Comparison of ENCODE assay signal across 20 cellular contexts in genomic region chr17:7781467-7781866, GRCh38. TPM values are rescaled to one million over a fixed set of nuclear protein-coding genes. Genes with fewer than 3 reads are reported as not detected.
DNase-seq lines count a peak whose midpoint lies in the region; ATAC-seq, FAIRE-seq and TF ChIP-seq lines count a peak whose summit lies in the region.
"Had no signal": no experiment of that assay in that cellular context is flagged by ENCODE, and none has a peak within 500 bp of the region (broad histone marks: within the 10 kb centered on the region; RNA-seq: fewer than 3 reads in every experiment).

No MANE protein-coding gene starts in this region.

- H3K9me3 ChIP-seq in K562 (replicated peaks; ENCODE audit: control insufficient read depth, insufficient read depth, low read depth, low read length): no peaks in the 10 kb centered on the region
- H3K9me3 ChIP-seq: gastroesophageal sphincter had no signal

- no peak for TF ChIP-seq EP300 in K562 (IDR thresholded peaks at IDR 0.05; ENCODE audit: low read length)

- no peak for TF ChIP-seq RAD21 in K562 (CRISPR knock-in tag; conservative IDR thresholded peaks at IDR 0.05 in 1 of 2, IDR thresholded peaks at IDR 0.05 in 1 of 2)

- BruUV-seq in K562 (replicated peaks; lab: Mats Ljungman, UMichigan): no TSS peak

- in situ Hi-C loops in K562 (cut with MboI): no loop called here

- CTCF ChIA-PET in K562 (lab: Yijun Ruan, JAX; ENCODE audit: low intra/inter-chr PET ratio): no interaction called here

- no peaks in the 10 kb centered on the region; a peak in 1 of 5 replicates for H3K4me1 ChIP-seq in K562 (replicated peaks in 1 of 2; ENCODE audit: control insufficient read depth in 2 of 2, insufficient read depth in 2 of 2, low read length in 2 of 2)
- H3K4me1 ChIP-seq: gastroesophageal sphincter had no signal

- H3K9me1 ChIP-seq in K562 (ENCODE audit: control insufficient read depth, insufficient read depth, low read length): no peaks in the 10 kb centered on the region

- no peak overlapping the region for H3K9ac ChIP-seq in K562 (ENCODE audit: insufficient read depth in 1 of 2, low read depth in 2 of 2, low read length in 2 of 2)

- intact Hi-C loops in K562 (cut with micrococcal nuclease): no loop called here

- H3K36me3 Mint-ChIP-seq in stimulated activated memory B cell treated with anti-CD40 and anti-IgM and Interleukin-4, amounts not matched to agents 10 μg/mL and 1 μg/mL and 100 μg/mL, for 72 hours: no peaks in the 10 kb centered on the region
- H3K36me3 Mint-ChIP-seq: brain; CD4-positive, CD25-positive, alpha-beta regulatory T cell; naive thymus-derived CD8-positive, alpha-beta T cell had no signal

- H3K36me3 ChIP-seq in K562 (ENCODE audit: control insufficient read depth, insufficient read depth, low read length): no peaks in the 10 kb centered on the region
- H3K36me3 ChIP-seq: gastroesophageal sphincter had no signal

- no peak overlapping the region for H3K4me3 ChIP-seq in K562
- H3K4me3 ChIP-seq: gastroesophageal sphincter had no signal

- H3K79me2 ChIP-seq in K562 (ENCODE audit: control insufficient read depth, insufficient read depth, low read length): no peaks in the 10 kb centered on the region

- no peak for DNase-seq in GM12892 (ENCODE audit: insufficient read length)
- no peak for DNase-seq in K562 (ENCODE audit: extremely low read depth in 1 of 4, low spot score in 3 of 4)
- DNase-seq in COR-L47 (lab: John Stamatoyannopoulos, UW): no peak
- DNase-seq in stimulated activated naive CD8-positive, alpha-beta T cell treated with anti-CD3 and anti-CD28 coated beads, Interleukin-15, Interleukin-2, amounts not matched to agents 100 U/mL and 50 U/mL, for 24 hours: no peak
- DNase-seq: activated CD4-positive, alpha-beta T cell treated with anti-CD3 and anti-CD28 coated beads, Interleukin-2, amount 50 U/mL, for 1 hour; CD4-positive, CD25-positive, alpha-beta regulatory T cell; GDM1; naive thymus-derived CD8-positive, alpha-beta T cell; NCI-H2029 treated with DMSO at 0.1 percent for 48 hours; NCI-H82; stimulated activated CD4-positive, alpha-beta T cell treated with anti-CD3 and anti-CD28 coated beads, Interleukin-4, amount 100 ng/mL, for 4 hours; stimulated activated naive CD4-positive, alpha-beta T cell had no signal

- no peaks in the 10 kb centered on the region for H3K9me3 Mint-ChIP-seq in stimulated activated memory B cell treated with anti-CD40 and anti-IgM and Interleukin-4, amounts not matched to agents 10 μg/mL and 1 μg/mL and 100 μg/mL, for 72 hours
- H3K9me3 Mint-ChIP-seq: brain; CD4-positive, CD25-positive, alpha-beta regulatory T cell; naive thymus-derived CD8-positive, alpha-beta T cell; T-helper 2 cell treated with Interferon-gamma antibody and Interleukin-4, amounts not matched to agents 5 μg/mL and 100 μg/mL, for 36 hours had no signal

- no peaks in the 10 kb centered on the region for H4K20me1 ChIP-seq in K562 (replicated peaks; ENCODE audit: control insufficient read depth, insufficient read depth, low read length)

- POLR2A ChIA-PET in K562 (lab: Yijun Ruan, JAX): interaction anchor here (0.6 to 0.7 kb wide), 2 partner anchors 33 to 35 kb away, joined by 3 read pairs; no protein-coding TSS in a partner anchor

- peaks cover 20 to 37% of the 10 kb centered on the region in 2 experiments; a peak in 4 of 5 replicates for H3K27me3 ChIP-seq in K562 (ENCODE audit: control insufficient read depth in 2 of 2, insufficient read depth in 2 of 2, low read length in 2 of 2)

- no peak overlapping the region for H3K4me3 Mint-ChIP-seq in stimulated activated memory B cell treated with anti-CD40 and anti-IgM and Interleukin-4, amounts not matched to agents 10 μg/mL and 1 μg/mL and 100 μg/mL, for 72 hours
- H3K4me3 Mint-ChIP-seq: brain; CD4-positive, CD25-positive, alpha-beta regulatory T cell; naive thymus-derived CD8-positive, alpha-beta T cell; T-helper 2 cell treated with Interferon-gamma antibody and Interleukin-4, amounts not matched to agents 5 μg/mL and 100 μg/mL, for 36 hours had no signal

- 0% methylated on average over 6 of the region's 6 CpGs for WGBS in K562 (ENCODE audit: insufficient coverage, low coverage, missing lambda C conversion rate)

- no peak overlapping the region for H3K27ac ChIP-seq in K562 (ENCODE audit: extremely low read depth, low read depth, low read length)
- H3K27ac ChIP-seq: gastroesophageal sphincter had no signal

- peaks cover 31% of the 10 kb centered on the region for H3K27me3 Mint-ChIP-seq in stimulated activated memory B cell treated with anti-CD40 and anti-IgM and Interleukin-4, amounts not matched to agents 10 μg/mL and 1 μg/mL and 100 μg/mL, for 72 hours

- H3K4me1 Mint-ChIP-seq in stimulated activated memory B cell treated with anti-CD40 and anti-IgM and Interleukin-4, amounts not matched to agents 10 μg/mL and 1 μg/mL and 100 μg/mL, for 72 hours: no peaks in the 10 kb centered on the region
- H3K4me1 Mint-ChIP-seq: brain; CD4-positive, CD25-positive, alpha-beta regulatory T cell; naive thymus-derived CD8-positive, alpha-beta T cell had no signal

- TF ChIP-seq POLR2A in GM12892 (IDR thresholded peaks at IDR 0.05; ENCODE audit: low read depth, low read length): no peak
- TF ChIP-seq POLR2A in K562 (conservative IDR thresholded peaks at IDR 0.05): no peak

- H3K27ac Mint-ChIP-seq in stimulated activated memory B cell treated with anti-CD40 and anti-IgM and Interleukin-4, amounts not matched to agents 10 μg/mL and 1 μg/mL and 100 μg/mL, for 72 hours: no peak overlapping the region
- H3K27ac Mint-ChIP-seq: brain; CD4-positive, CD25-positive, alpha-beta regulatory T cell; naive thymus-derived CD8-positive, alpha-beta T cell; T-helper 2 cell treated with Interferon-gamma antibody and Interleukin-4, amounts not matched to agents 5 μg/mL and 100 μg/mL, for 36 hours had no signal

- no peak overlapping the region for H3K4me2 ChIP-seq in K562 (ENCODE audit: insufficient read depth, low read length)

- TF ChIP-seq CTCF in K562 (IDR thresholded peaks at IDR 0.05 in 2 of 3, conservative IDR thresholded peaks at IDR 0.05 in 1 of 3; ENCODE audit: insufficient read depth in 2 of 3, low read depth in 1 of 3, low read length in 3 of 3): no peak

- no peak overlapping the region for H2AFZ ChIP-seq in K562 (ENCODE audit: low read depth, low read length)

- peak; percentile 42 for ATAC-seq in HG02763 (IDR thresholded peaks at IDR 0.05; ENCODE audit: unreplicated experiment)
- no peak for ATAC-seq in K562
- ATAC-seq in stimulated activated memory B cell treated with anti-CD40 and anti-IgM and Interleukin-4, amounts not matched to agents 10 μg/mL and 1 μg/mL and 100 μg/mL, for 72 hours: peak; percentile 94
- ATAC-seq in HG03457 (IDR thresholded peaks at IDR 0.05; ENCODE audit: unreplicated experiment): no peak
- ATAC-seq in stimulated activated naive CD8-positive, alpha-beta T cell treated with anti-CD3 and anti-CD28 coated beads, Interleukin-15, Interleukin-2, amounts not matched to agents 100 U/mL and 50 U/mL, for 24 hours: no peak
- ATAC-seq: gastroesophageal sphincter; naive thymus-derived CD8-positive, alpha-beta T cell; sciatic nerve had no signal

- FAIRE-seq in GM12892 (lab: Jason Lieb, UNC) (peak; percentile 56), K562 (lab: Jason Lieb, UNC) (no peak)
- FAIRE-seq: keratinocyte had no signal

TF ChIP-seq in K562, 482 proteins besides CTCF, POLR2A, EP300 and RAD21 (continues in another document):
- TF ChIP-seq NCOA4 (IDR thresholded peaks at IDR 0.05; ENCODE audit: partially characterized antibody) (no peak), ZSCAN29 (IDR thresholded peaks at IDR 0.05) (no peak), HOXB6 (CRISPR knock-in tag; IDR thresholded peaks at IDR 0.05; ENCODE audit: borderline replicate concordance) (no peak), KDM1A (IDR thresholded peaks at IDR 0.05) (peak in 1 of 2 experiments; percentile 16; a peak in 1 of 4 replicates), ZNF778 (CRISPR knock-in tag; IDR thresholded peaks at IDR 0.05) (no peak), CBFA2T3 (IDR thresholded peaks at IDR 0.05) (peak; percentile 25), ZHX1 (conservative IDR thresholded peaks at IDR 0.05; ENCODE audit: low read length) (no peak)

RNA-seq across cellular contexts. Expression of gene KDM6B, which starts 52.5 kb away (rescaled TPM):
- polyA plus RNA-seq in GM12892 (2012; ENCODE audit: missing spikeins): 3.9 TPM
- total RNA-seq in K562 (2011; cell fraction: chromatin; rRNA removed; ENCODE audit: low replicate concordance): 35.9 and 42.7 TPM in 2 replicates
- total RNA-seq in K562 (2011; cell fraction: nucleolus; rRNA removed): 14.5 and 17.1 TPM in 2 replicates
- total RNA-seq in K562 (2011; cell fraction: nucleoplasm; rRNA removed): 33.6 and 57.3 TPM in 2 replicates
- total RNA-seq in K562 (2014; rRNA removed) (2.7 and 5.0 TPM in 2 replicates), K562 (2014; rRNA removed; fragmentation: Illumina TruSeq; extraction: Trizol) (1.4 and 2.2 TPM in 2 replicates), K562 (2015; rRNA removed; fragmentation: Illumina TruSeq; extraction: Trizol) (0.47 and 0.98 TPM in 2 replicates), K562 (2021) (19.0 and 22.9 TPM in 2 replicates)
- polyA plus RNA-seq in K562 (2011; rRNA removed) (0.32 and 0.99 TPM in 2 replicates), K562 (2014; fragmentation: Illumina TruSeq; extraction: Trizol) (3.9 and 6.1 TPM in 2 replicates), K562 (2014; fragmentation: Nextera tagmentation; extraction: Ambion mirVana) (under 1 TPM; 0.01 to 0.06 TPM), K562 (2014; rRNA removed) (2.7 and 3.0 TPM in 2 replicates)
- polyA plus RNA-seq in K562 (2011; cell fraction: cytosol; rRNA removed): 0.32 and 0.33 TPM in 2 replicates
- polyA plus RNA-seq in K562 (2011; cell fraction: nucleus; rRNA removed): 5.9 and 6.5 TPM in 2 replicates
- 4.8 and 14.4 TPM in 2 replicates for polyA plus RNA-seq in K562 (2012)
- 1.7 and 5.4 TPM in 2 replicates for polyA minus RNA-seq in K562 (2011; rRNA and poly(A)+ RNA removed)
- 4.2 and 4.6 TPM in 2 replicates for polyA minus RNA-seq in K562 (2011; cell fraction: cytosol; rRNA and poly(A)+ RNA removed)
- 5.1 and 21.4 TPM in 2 replicates for polyA minus RNA-seq in K562 (2011; cell fraction: nucleus; rRNA and poly(A)+ RNA removed)

Comparison
In these comparisons a context has a peak if more than half of its experiments do, and no peak if none do; other contexts are left out.
1. ATAC-seq: peak in HG02763 (single experiment) and stimulated activated memory B cell treated with anti-CD40 and anti-IgM and Interleukin-4, amounts not matched to agents 10 μg/mL and 1 μg/mL and 100 μg/mL, for 72 hours (single experiment); none in K562 (single experiment), HG03457 (single experiment) and stimulated activated naive CD8-positive, alpha-beta T cell treated with anti-CD3 and anti-CD28 coated beads, Interleukin-15, Interleukin-2, amounts not matched to agents 100 U/mL and 50 U/mL, for 24 hours (single experiment).